In the genomic region with DNA sequence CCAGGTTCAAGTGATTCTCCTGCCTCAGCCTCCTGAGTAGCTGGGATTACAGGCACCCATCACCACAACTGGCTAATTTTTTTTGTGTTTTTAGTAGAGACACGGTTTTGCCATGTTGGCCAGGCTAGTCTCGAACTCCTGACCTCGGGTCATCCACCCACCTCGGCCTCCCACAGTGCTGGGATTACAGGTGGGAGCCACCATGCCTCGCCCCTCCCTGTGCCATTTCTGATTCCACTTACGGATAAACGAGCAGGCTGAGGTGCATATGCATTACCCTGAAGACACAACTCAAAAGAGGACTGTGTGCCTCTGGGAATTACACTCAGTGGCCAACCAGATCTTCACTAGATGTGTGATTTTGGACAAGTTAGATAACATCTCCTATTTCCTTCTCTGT, we compare ENCODE assay signal across 2 cellular contexts. TPM values are rescaled to one million over a fixed set of nuclear protein-coding genes. Genes with fewer than 3 reads are reported as not detected.
"Had no signal": no experiment of that assay in that cellular context is flagged by ENCODE, and none has a peak within 500 bp of the region (broad histone marks: within the 10 kb centered on the region; RNA-seq: fewer than 3 reads in every experiment).

No MANE protein-coding gene starts in this region.

RNA-seq across cellular contexts. Expression of gene EMX2, which starts 35.5 kb away (rescaled TPM):
- total RNA-seq: G401, GM12878 had no signal
